In genomic region chr19:52269338-52270261, GRCh38 we compare ENCODE assay signal across 1 cellular context.
TF ChIP-seq lines count a peak whose summit lies in the region.

ZNF766 (plus strand) TSS chr19:52269587; CDS start chr19:52269614, 27 bp downstream.

TF ChIP-seq in HEK293, 187 proteins besides CTCF, POLR2A, EP300 and RAD21 (continued from another document):
- TF ChIP-seq ZNF518A (tag by site-specific recombination; conservative IDR thresholded peaks at IDR 0.05; ENCODE audit: low read depth) (peak; percentile 56), ZBTB17 (tag by site-specific recombination; IDR thresholded peaks at IDR 0.05) (peak; percentile 58; the same call in 1 of the 2 replicates), ZNF274 (IDR thresholded peaks at IDR 0.05; ENCODE audit: low read length) (no peak), ZNF274 (tag by site-specific recombination; IDR thresholded peaks at IDR 0.05; ENCODE audit: borderline replicate concordance) (no peak), ZNF398 (tag by site-specific recombination; IDR thresholded peaks at IDR 0.05) (no peak), ZNF768 (tag by site-specific recombination; IDR thresholded peaks at IDR 0.05) (no peak; the same call in 1 of the 2 replicates), ZNF350 (tag by site-specific recombination; IDR thresholded peaks at IDR 0.05) (peak; percentile 70), PBX3 (CRISPR knock-in tag; IDR thresholded peaks at IDR 0.05) (peak; percentile 23; the same call in 1 of the 2 replicates), YY1 (tag by site-specific recombination; IDR thresholded peaks at IDR 0.05) (0 out of 2 replicates have a peak, but pooled peaks have one; percentile 51), PRDM10 (tag by site-specific recombination; IDR thresholded peaks at IDR 0.05) (peak; percentile 27; the same call in 1 of the 2 replicates), ZBTB11 (tag by site-specific recombination; conservative IDR thresholded peaks at IDR 0.05; ENCODE audit: low read depth) (peak; percentile 21), ZBTB48 (tag by site-specific recombination; IDR thresholded peaks at IDR 0.05) (peak; percentile 39; the same call in 1 of the 2 replicates), KLF9 (tag by site-specific recombination; IDR thresholded peaks at IDR 0.05; ENCODE audit: low read depth) (peak; percentile 61), KLF16 (tag by site-specific recombination; IDR thresholded peaks at IDR 0.05) (peak; percentile 42; the same call in 1 of the 2 replicates), KLF1 (tag by site-specific recombination; IDR thresholded peaks at IDR 0.05) (peak; percentile 39; the same call in 1 of the 2 replicates), KLF10 (tag by site-specific recombination; IDR thresholded peaks at IDR 0.05) (peak; percentile 38; the same call in 1 of the 2 replicates), ZNF335 (tag by site-specific recombination; conservative IDR thresholded peaks at IDR 0.05) (peak; percentile 83), SP7 (tag by site-specific recombination; IDR thresholded peaks at IDR 0.05) (peak; percentile 51; the same call in 1 of the 2 replicates), ZBTB10 (tag by site-specific recombination; IDR thresholded peaks at IDR 0.05) (peak; percentile 49; the same call in 1 of the 2 replicates), ZNF324 (tag by site-specific recombination; IDR thresholded peaks at IDR 0.05) (peak; percentile 32; the same call in 1 of the 2 replicates), INSM2 (tag by site-specific recombination; IDR thresholded peaks at IDR 0.05) (no peak), IKZF3 (tag by site-specific recombination; IDR thresholded peaks at IDR 0.05) (peak; percentile 78), ZNF341 (tag by site-specific recombination; IDR thresholded peaks at IDR 0.05; ENCODE audit: low read depth) (peak; percentile 54; the same call in 1 of the 2 replicates), SP2 (tag by site-specific recombination; IDR thresholded peaks at IDR 0.05) (peak; percentile 84), ZNF501 (tag by site-specific recombination; IDR thresholded peaks at IDR 0.05) (peak; percentile 61; the same call in 1 of the 2 replicates), ZFP37 (tag by site-specific recombination; IDR thresholded peaks at IDR 0.05) (peak; percentile 38; the same call in 1 of the 2 replicates), ZNF571 (tag by site-specific recombination; IDR thresholded peaks at IDR 0.05) (no peak), ZNF76 (tag by site-specific recombination; IDR thresholded peaks at IDR 0.05; ENCODE audit: borderline replicate concordance, low read depth) (peak; percentile 33; the same call in 1 of the 2 replicates)
